ENCODE assay signal across 24 cellular contexts in the genomic region with DNA sequence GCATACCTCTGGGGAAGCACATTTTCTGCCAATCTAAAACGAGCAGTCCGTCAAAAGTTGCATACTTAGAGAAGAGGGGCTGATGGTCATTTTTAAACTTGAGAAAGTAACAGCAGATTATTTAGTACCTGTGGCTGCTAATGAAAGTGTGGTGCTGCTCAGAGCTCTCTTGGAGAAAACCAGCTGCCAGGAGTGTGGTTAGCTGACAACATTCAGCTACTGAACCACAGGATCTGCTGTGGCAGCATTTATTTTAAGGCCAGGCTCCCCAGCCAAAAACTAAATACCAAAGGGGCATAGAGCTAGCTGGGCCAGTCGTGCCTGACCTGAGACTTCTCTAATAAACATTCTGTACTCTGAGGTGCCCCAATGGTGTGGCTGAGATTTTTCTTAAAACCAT.
DNase-seq lines count a peak whose midpoint lies in the region; ATAC-seq, FAIRE-seq and TF ChIP-seq lines count a peak whose summit lies in the region.
"Had no signal": no experiment of that assay in that cellular context is flagged by ENCODE, and none has a peak within 500 bp of the region (broad histone marks: within the 10 kb centered on the region; RNA-seq: fewer than 3 reads in every experiment).

No MANE protein-coding gene starts in this region.

- ATAC-seq in DND-41 (ENCODE audit: insufficient read depth, low read depth) (0 out of 3 replicates have a peak, but pooled peaks have one; percentile 40), IMR-90 (ENCODE audit: low read depth) (no peak), GM21367 (IDR thresholded peaks at IDR 0.05; ENCODE audit: unreplicated experiment) (no peak), GM21528 (IDR thresholded peaks at IDR 0.05; ENCODE audit: low FRiP score, unreplicated experiment) (no peak), HG02763 (IDR thresholded peaks at IDR 0.05; ENCODE audit: unreplicated experiment) (no peak)
- ATAC-seq: body of pancreas, gastrocnemius medialis, lower lobe of right lung, PC-3, psoas muscle had no signal

- H4K8ac ChIP-seq in IMR-90 (ENCODE audit: low read depth in 2 of 2, low read length in 2 of 2): no peak overlapping the region
- H4K8ac ChIP-seq in mesenchymal stem cell (ENCODE audit: low read length): no peak overlapping the region

- H2AK5ac ChIP-seq in IMR-90 (ENCODE audit: low read depth, low read length) (no peak overlapping the region), mesenchymal stem cell (ENCODE audit: low read length, severe bottlenecking) (no peak overlapping the region)

- POLR2A ChIA-PET in IMR-90 (lab: Charles Lee; ENCODE audit: unreplicated experiment): no interaction called here

- no peak overlapping the region for H3K27ac ChIP-seq in DND-41 (ENCODE audit: low read length)
- no peak overlapping the region for H3K27ac ChIP-seq in IMR-90 (ENCODE audit: insufficient read depth, low read length)
- H3K27ac ChIP-seq in astrocyte (ENCODE audit: low read depth, low read length): no peak overlapping the region
- peak overlapping the region; percentile 64 for H3K27ac ChIP-seq in mesenchymal stem cell (ENCODE audit: low read length, poor library complexity, severe bottlenecking)
- H3K27ac ChIP-seq: body of pancreas, gastrocnemius medialis, GM23248, lower lobe of right lung, psoas muscle, vagina had no signal

- H3K79me1 ChIP-seq in IMR-90 (ENCODE audit: low read depth in 1 of 2, low read length in 2 of 2): peaks cover 4 to 9% of the 10 kb centered on the region in 2 experiments; a peak in 3 of 4 replicates
- H3K79me1 ChIP-seq in mesenchymal stem cell (replicated peaks; ENCODE audit: low read length, poor library complexity, severe bottlenecking): peaks cover 27% of the 10 kb centered on the region

- H3K9ac ChIP-seq in DND-41 (ENCODE audit: low read depth, low read length) (no peak overlapping the region), IMR-90 (ENCODE audit: low read depth, low read length) (no peak overlapping the region), astrocyte (ENCODE audit: low read length) (no peak overlapping the region), mesenchymal stem cell (ENCODE audit: low read length) (no peak overlapping the region)
- H3K9ac ChIP-seq: GM23248 had no signal

- H3K14ac ChIP-seq in IMR-90 (replicated peaks; ENCODE audit: low read depth, low read length) (no peak overlapping the region), mesenchymal stem cell (ENCODE audit: low read length in 2 of 2) (no peak overlapping the region)

- H3K4me1 Mint-ChIP-seq in astrocyte (ENCODE audit: low read depth, unreplicated experiment): peaks cover 12% of the 10 kb centered on the region
- H3K4me1 Mint-ChIP-seq: CD4-positive, CD25-positive, alpha-beta regulatory T cell; IgD-negative memory B cell had no signal

- WGBS in IMR-90 (ENCODE audit: extremely low coverage in 2 of 2, insufficient read length in 1 of 2), 2 experiments: 100% methylated on average over 2 of the region's 3 CpGs; no CpG with 5 or more reads in 1 of the 2 experiments
- WGBS in mesenchymal stem cell: 79% methylated on average over 3 of the region's 3 CpGs

- H3K4ac ChIP-seq in IMR-90 (ENCODE audit: low read depth, low read length): no peak overlapping the region
- no peak overlapping the region for H3K4ac ChIP-seq in mesenchymal stem cell (ENCODE audit: low read depth in 1 of 2, low read length in 2 of 2)

- H4K5ac ChIP-seq in IMR-90 (ENCODE audit: low read depth, low read length): no peak overlapping the region

- no peak overlapping the region for H3K18ac ChIP-seq in IMR-90 (ENCODE audit: low read depth, low read length)
- no peak overlapping the region for H3K18ac ChIP-seq in mesenchymal stem cell (ENCODE audit: low read depth in 1 of 2, low read length in 2 of 2)

- DNase-seq in DND-41: no peak
- DNase-seq in IMR-90: peak; percentile 4
- DNase-seq in astrocyte (ENCODE audit: low read depth): peak; percentile 63
- peak; percentile 13 for DNase-seq in mesenchymal stem cell
- no peak for DNase-seq in AG08396 (ENCODE audit: low spot score)
- DNase-seq: activated naive CD4-positive, alpha-beta T cell treated with anti-CD3 and anti-CD28 coated beads, Interleukin-2, amount 50 U/mL, for 16 hours; body of pancreas; CD4-positive, CD25-positive, alpha-beta regulatory T cell; DMS53; effector memory CD4-positive, alpha-beta T cell; gastrocnemius medialis; GM23248; lower lobe of right lung; NCI-H226; PC-3; psoas muscle; SIG-M5 had no signal

- TF ChIP-seq RAD21 in IMR-90 (IDR thresholded peaks at IDR 0.05; ENCODE audit: low read length): no peak

- no peaks in the 10 kb centered on the region for H3K9me3 Mint-ChIP-seq in astrocyte (ENCODE audit: unreplicated experiment)

- H3K36me3 ChIP-seq in DND-41 (ENCODE audit: insufficient read depth, low read length): no peaks in the 10 kb centered on the region
- H3K36me3 ChIP-seq in IMR-90 (ENCODE audit: control insufficient read depth, insufficient read depth, low read length): 0 out of 2 replicates have a peak, but pooled peaks cover 2% of the 10 kb centered on the region
- peaks cover 12% of the 10 kb centered on the region for H3K36me3 ChIP-seq in astrocyte (ENCODE audit: insufficient read depth, low read length)
- H3K36me3 ChIP-seq in mesenchymal stem cell (ENCODE audit: control insufficient read depth in 1 of 2, insufficient read depth in 2 of 2, low read depth in 1 of 2, low read length in 2 of 2): peaks cover 0 to 8% of the 10 kb centered on the region in 2 experiments
- H3K36me3 ChIP-seq: gastrocnemius medialis, lower lobe of right lung, vagina had no signal

- no peak overlapping the region for H2BK120ac ChIP-seq in IMR-90 (ENCODE audit: low read depth, low read length)
- H2BK120ac ChIP-seq in mesenchymal stem cell (ENCODE audit: low read depth, low read length): no peak overlapping the region

- TF ChIP-seq POLR2A in IMR-90 (IDR thresholded peaks at IDR 0.05; ENCODE audit: low read depth, low read length): no peak

- no peaks in the 10 kb centered on the region; the same call in 1 of the 2 replicates for H3K9me1 ChIP-seq in IMR-90 (ENCODE audit: insufficient read depth, low read length)

- H2BK5ac ChIP-seq in IMR-90 (ENCODE audit: low read depth, low read length, poor library complexity, severe bottlenecking): no peak overlapping the region
- H2BK5ac ChIP-seq in mesenchymal stem cell (ENCODE audit: low read depth, low read length, poor library complexity, severe bottlenecking): no peak overlapping the region

- CTCF ChIA-PET in IMR-90 (lab: Yijun Ruan, JAX): interaction anchor here (0.9 to 1.2 kb wide), 2 partner anchors 17 to 20 kb away, joined by 3 read pairs; no protein-coding TSS in a partner anchor

- no peaks in the 10 kb centered on the region for H3K27me3 ChIP-seq in DND-41 (ENCODE audit: insufficient read depth, low read length, poor library complexity)
- no peaks in the 10 kb centered on the region for H3K27me3 ChIP-seq in IMR-90 (ENCODE audit: control insufficient read depth, insufficient read depth, low read length)
- no peaks in the 10 kb centered on the region for H3K27me3 ChIP-seq in astrocyte (ENCODE audit: insufficient read depth, low read length)
- H3K27me3 ChIP-seq in mesenchymal stem cell (ENCODE audit: control insufficient read depth in 1 of 2, insufficient read depth in 1 of 2, low read length in 2 of 2): no peaks in the 10 kb centered on the region
- H3K27me3 ChIP-seq: body of pancreas, gastrocnemius medialis, vagina had no signal

- intact Hi-C loops in IMR-90 (cut with micrococcal nuclease): no loop called here

- no peak overlapping the region for H2BK15ac ChIP-seq in IMR-90 (ENCODE audit: low read depth, low read length)
- no peak overlapping the region for H2BK15ac ChIP-seq in mesenchymal stem cell (ENCODE audit: low read depth, poor library complexity, severe bottlenecking)

- H3K4me1 ChIP-seq in DND-41 (ENCODE audit: insufficient read depth, low read length) (no peaks in the 10 kb centered on the region), IMR-90 (ENCODE audit: control insufficient read depth, insufficient read depth, low read length) (no peaks in the 10 kb centered on the region), astrocyte (ENCODE audit: insufficient read depth, low read length) (no peaks in the 10 kb centered on the region), mesenchymal stem cell (ENCODE audit: control insufficient read depth, insufficient read depth, low read depth, low read length) (peaks cover 3% of the 10 kb centered on the region)
- H3K4me1 ChIP-seq: body of pancreas, gastrocnemius medialis, lower lobe of right lung, psoas muscle, vagina had no signal

- no peaks in the 10 kb centered on the region for H3K9me3 ChIP-seq in DND-41 (ENCODE audit: insufficient read depth, low read length, severe bottlenecking)
- no peaks in the 10 kb centered on the region for H3K9me3 ChIP-seq in IMR-90 (ENCODE audit: control insufficient read depth, insufficient read depth, low read length)
- no peaks in the 10 kb centered on the region for H3K9me3 ChIP-seq in astrocyte (ENCODE audit: insufficient read depth, low read depth, low read length)
- H3K9me3 ChIP-seq in mesenchymal stem cell (ENCODE audit: control insufficient read depth, low read length): no peaks in the 10 kb centered on the region
- H3K9me3 ChIP-seq: body of pancreas, gastrocnemius medialis, lower lobe of right lung, psoas muscle, vagina had no signal

- H4K91ac ChIP-seq in IMR-90 (ENCODE audit: insufficient read depth, low read depth, low read length): no peak overlapping the region
- H4K91ac ChIP-seq in mesenchymal stem cell (ENCODE audit: low read length): no peak overlapping the region

- dilution Hi-C loops in IMR-90 (cut with HindIII; ENCODE audit: low sequenced_read_pairs, unreplicated experiment): no loop called here

- no peak for FAIRE-seq in astrocyte (lab: Jason Lieb, UNC)
- FAIRE-seq: GM12891, keratinocyte had no signal

- no peak for TF ChIP-seq CTCF in DND-41 (IDR thresholded peaks at IDR 0.05; ENCODE audit: borderline replicate concordance, extremely low read depth, low read length, poor library complexity, severe bottlenecking)
- no peak for TF ChIP-seq CTCF in IMR-90 (conservative IDR thresholded peaks at IDR 0.05; ENCODE audit: low read depth, low read length)
- TF ChIP-seq CTCF in astrocyte (IDR thresholded peaks at IDR 0.05; ENCODE audit: insufficient read depth, low read depth, low read length): no peak

- no peak overlapping the region for H3K4me3 ChIP-seq in DND-41 (ENCODE audit: low read depth in 1 of 2, low read length in 2 of 2)
- H3K4me3 ChIP-seq in IMR-90 (ENCODE audit: insufficient read depth, low read depth, low read length): no peak overlapping the region
- H3K4me3 ChIP-seq in astrocyte (ENCODE audit: insufficient read depth, low read depth, low read length): no peak overlapping the region
- H3K4me3 ChIP-seq in mesenchymal stem cell (ENCODE audit: insufficient read depth in 1 of 2, low read depth in 1 of 2, low read length in 2 of 2): no peak overlapping the region
- H3K4me3 ChIP-seq: body of pancreas, gastrocnemius medialis, GM23248, lower lobe of right lung, psoas muscle, vagina had no signal

- no peak overlapping the region for H3K56ac ChIP-seq in IMR-90 (ENCODE audit: extremely low read depth, insufficient read depth, low read length)

- peaks cover 13% of the 10 kb centered on the region for H3K36me3 Mint-ChIP-seq in astrocyte (ENCODE audit: low read depth, unreplicated experiment)
- H3K36me3 Mint-ChIP-seq: CD4-positive, CD25-positive, alpha-beta regulatory T cell; IgD-negative memory B cell had no signal

- no peak overlapping the region for H3K4me2 ChIP-seq in DND-41 (ENCODE audit: insufficient read depth, low read length)
- H3K4me2 ChIP-seq in IMR-90 (ENCODE audit: low read depth, low read length): no peak overlapping the region
- no peak overlapping the region for H3K4me2 ChIP-seq in astrocyte (ENCODE audit: low read length)
- no peak overlapping the region for H3K4me2 ChIP-seq in mesenchymal stem cell (ENCODE audit: low read length, poor library complexity, severe bottlenecking)

- H3K27me3 Mint-ChIP-seq in astrocyte (ENCODE audit: low read depth, unreplicated experiment): no peaks in the 10 kb centered on the region
- H3K27me3 Mint-ChIP-seq: CD4-positive, CD25-positive, alpha-beta regulatory T cell; IgD-negative memory B cell had no signal

- H2AK9ac ChIP-seq in IMR-90 (replicated peaks; ENCODE audit: low read depth, low read length, poor library complexity): no peak overlapping the region

- H2AFZ ChIP-seq in DND-41 (ENCODE audit: low read depth, low read length) (no peak overlapping the region), IMR-90 (replicated peaks; ENCODE audit: low read length, poor library complexity) (no peak overlapping the region), astrocyte (ENCODE audit: low read depth, low read length) (no peak overlapping the region), mesenchymal stem cell (ENCODE audit: low read depth, low read length) (no peak overlapping the region)
- H2AFZ ChIP-seq: GM23248 had no signal

- BruUV-seq in IMR-90 (replicated peaks; lab: Mats Ljungman, UMichigan): no TSS peak

- H2BK20ac ChIP-seq in IMR-90 (ENCODE audit: low read depth, low read length): no peak overlapping the region

- no peaks in the 10 kb centered on the region for H4K20me1 ChIP-seq in DND-41 (ENCODE audit: insufficient read depth, low read length)
- H4K20me1 ChIP-seq in IMR-90 (ENCODE audit: insufficient read depth, low read length): no peaks in the 10 kb centered on the region
- H4K20me1 ChIP-seq in astrocyte (ENCODE audit: insufficient read depth, low read length): peaks cover 46% of the 10 kb centered on the region

- H3K23ac ChIP-seq in IMR-90 (ENCODE audit: low read depth, low read length) (no peak overlapping the region), mesenchymal stem cell (ENCODE audit: low read length in 2 of 2) (no peak overlapping the region)

- H2BK12ac ChIP-seq in mesenchymal stem cell (ENCODE audit: low read length in 2 of 2): no peak overlapping the region

- H3K27ac Mint-ChIP-seq in astrocyte (ENCODE audit: unreplicated experiment): no peak overlapping the region
- H3K27ac Mint-ChIP-seq: CD4-positive, CD25-positive, alpha-beta regulatory T cell; IgD-negative memory B cell had no signal

- H3K79me2 ChIP-seq in DND-41 (ENCODE audit: insufficient read depth, low read length): no peaks in the 10 kb centered on the region
- peaks cover 7% of the 10 kb centered on the region for H3K79me2 ChIP-seq in astrocyte (ENCODE audit: insufficient read depth, low read length)

- H3K4me3 Mint-ChIP-seq in astrocyte (ENCODE audit: unreplicated experiment): no peak overlapping the region
- H3K4me3 Mint-ChIP-seq: CD4-positive, CD25-positive, alpha-beta regulatory T cell; IgD-negative memory B cell had no signal

- in situ Hi-C loops in IMR-90 (cut with MboI; ENCODE audit: low sequenced_read_pairs): no loop called here

Comparison
In these comparisons a context has a peak if more than half of its experiments do, and no peak if none do; other contexts are left out.
1. DNase-seq: peak in IMR-90 (single experiment), astrocyte (single experiment) and mesenchymal stem cell (single experiment); none in DND-41 (single experiment) and AG08396 (single experiment).